10 cellular contexts compared by ENCODE assay signal in the genomic region with DNA sequence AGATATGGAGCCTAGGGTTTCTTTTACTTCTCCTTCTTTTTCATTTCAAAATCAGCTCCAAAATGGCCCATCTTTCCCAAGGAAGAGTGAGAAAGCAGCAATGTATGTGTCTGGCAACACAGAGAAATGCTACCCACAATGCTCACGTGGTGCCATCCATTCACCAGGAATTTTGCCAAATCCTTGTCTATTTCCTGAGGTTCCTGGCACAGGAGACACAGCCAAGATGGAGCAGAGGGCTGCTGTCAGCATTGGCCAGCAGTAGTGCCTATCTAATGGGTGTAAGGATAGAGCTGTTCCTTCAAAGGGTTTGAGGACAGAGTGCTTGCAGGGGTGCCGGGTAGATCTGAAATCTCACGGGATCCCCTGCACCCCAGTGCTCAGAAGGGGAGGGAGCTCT.
DNase-seq lines count a peak whose midpoint lies in the region; ATAC-seq and TF ChIP-seq lines count a peak whose summit lies in the region.
"Had no signal": no experiment of that assay in that cellular context is flagged by ENCODE, and none has a peak within 500 bp of the region (broad histone marks: within the 10 kb centered on the region; RNA-seq: fewer than 3 reads in every experiment).

No MANE protein-coding gene starts in this region.

- 65 to 75% methylated on average over 3 of the region's 3 CpGs for WGBS in tibial nerve, 2 donors

- no peak for TF ChIP-seq EP300 in tibial nerve (IDR thresholded peaks at IDR 0.05)

- DNase-seq in H4 (ENCODE audit: low spot score) = peak; percentile 82
- DNase-seq in NCI-H446 treated with DMSO at 0.1 percent for 48 hours (lab: John Stamatoyannopoulos, UW) = peak; percentile 98
- peak; percentile 50 for DNase-seq in fibroblast of mammary gland (ENCODE audit: low read depth)
- no peak for DNase-seq in tibial nerve (ENCODE audit: low spot score in 2 of 2)
- no peak for DNase-seq in LoVo (ENCODE audit: low spot score)
- DNase-seq: activated naive CD8-positive, alpha-beta T cell treated with anti-CD3 and anti-CD28 coated beads for 36 hours; islet precursor cell; NCI-H1048 had no signal

- H3K27me3 ChIP-seq in rectal smooth muscle tissue (ENCODE audit: control insufficient read depth, insufficient read depth, low read length) (no peaks in the 10 kb centered on the region), tibial nerve (no peaks in the 10 kb centered on the region)

- peaks cover 44% of the 10 kb centered on the region for H3K4me1 ChIP-seq in rectal smooth muscle tissue (ENCODE audit: control insufficient read depth, insufficient read depth, low read length)
- H3K4me1 ChIP-seq in tibial nerve = peaks cover 0 to 67% (median 25%) of the 10 kb centered on the region in 4 donors

- no peak for TF ChIP-seq POLR2A in tibial nerve (IDR thresholded peaks at IDR 0.05)

- H3K36me3 ChIP-seq in rectal smooth muscle tissue (ENCODE audit: control insufficient read depth, insufficient read depth, low read length) (no peaks in the 10 kb centered on the region), tibial nerve (no peaks in the 10 kb centered on the region)

- H3K4me3 ChIP-seq in fibroblast of mammary gland (ENCODE audit: control insufficient read depth, low read depth, low read length) (no peak overlapping the region), rectal smooth muscle tissue (ENCODE audit: low read length) (no peak overlapping the region), tibial nerve (no peak overlapping the region)

- H3K27ac ChIP-seq in rectal smooth muscle tissue (ENCODE audit: low read depth, low read length) = peak overlapping the region; percentile 29
- H3K27ac ChIP-seq in tibial nerve = no peak overlapping the region

- H3K9ac ChIP-seq in rectal smooth muscle tissue (ENCODE audit: low read length) = no peak overlapping the region

- H3K9me3 ChIP-seq in tibial nerve = no peaks in the 10 kb centered on the region

- TF ChIP-seq CTCF in fibroblast of mammary gland (conservative IDR thresholded peaks at IDR 0.05; ENCODE audit: control insufficient read depth, insufficient read depth, low read depth, low read length) = no peak
- TF ChIP-seq CTCF in tibial nerve (IDR thresholded peaks at IDR 0.05) = no peak

- ATAC-seq in GM18861 (IDR thresholded peaks at IDR 0.05; ENCODE audit: unreplicated experiment) = no peak

Comparison
In these comparisons a context has a peak if more than half of its experiments do, and no peak if none do; other contexts are left out.
1. DNase-seq: peak in H4 (single experiment), NCI-H446 treated with DMSO at 0.1 percent for 48 hours (single experiment) and fibroblast of mammary gland (single experiment); none in tibial nerve (0 of 2) and LoVo (single experiment).